In the genomic region with DNA sequence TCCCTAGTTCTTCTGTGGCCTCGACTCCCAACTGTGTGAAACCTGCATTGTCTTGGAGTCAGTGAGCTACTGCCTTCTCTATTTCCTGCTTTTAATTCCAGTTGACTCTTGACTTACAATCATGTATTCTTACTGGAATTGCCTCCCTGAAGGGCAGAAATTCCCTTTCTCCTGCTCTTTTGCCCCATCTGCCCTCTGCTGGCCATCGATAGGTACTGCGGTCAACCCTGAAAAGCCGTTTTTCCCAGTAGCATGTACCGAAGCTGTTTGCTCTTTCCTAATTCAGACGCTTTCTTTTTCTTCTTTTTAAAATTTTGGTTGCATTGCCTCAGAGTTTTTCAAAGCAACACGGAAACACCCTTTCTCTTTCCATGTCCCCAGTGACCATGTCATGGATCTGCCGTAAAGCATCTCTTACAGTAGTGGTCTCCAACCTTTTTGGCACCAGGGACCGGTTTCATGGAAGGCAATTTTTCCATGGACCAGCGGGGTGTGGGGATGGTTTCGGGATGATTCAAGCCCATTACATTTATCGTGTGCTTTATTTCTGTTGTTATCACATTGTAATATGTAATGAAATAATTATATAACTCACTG, we compare ENCODE assay signal across 8 cellular contexts.
DNase-seq lines count a peak whose midpoint lies in the region; ATAC-seq and TF ChIP-seq lines count a peak whose summit lies in the region.

No MANE protein-coding gene starts in this region.

- ATAC-seq in sciatic nerve, result peak; percentile 70
- no peak for ATAC-seq in GM21360 (IDR thresholded peaks at IDR 0.05; ENCODE audit: unreplicated experiment)
- no peak for ATAC-seq in GM19035 (IDR thresholded peaks at IDR 0.05; ENCODE audit: unreplicated experiment)

- no peak overlapping the region for H3K27ac ChIP-seq in right atrium auricular region

- no peaks in the 10 kb centered on the region for H3K9me3 ChIP-seq in right atrium auricular region

- no peaks in the 10 kb centered on the region for H3K36me3 ChIP-seq in right atrium auricular region

- H3K27me3 ChIP-seq in right atrium auricular region, result no peaks in the 10 kb centered on the region

- DNase-seq in DMS114 treated with DMSO at 0.1 percent for 48 hours (lab: John Stamatoyannopoulos, UW; ENCODE audit: unreplicated experiment), result peak; percentile 55
- peak; percentile 28 for DNase-seq in HS-5 (ENCODE audit: low read depth)
- DNase-seq in RPMI8226, result peak; percentile 55
- peak; percentile 29 for DNase-seq in amniotic stem cell (lab: John Stamatoyannopoulos, UW)
- no peak for DNase-seq in right atrium auricular region (ENCODE audit: low spot score)
- DNase-seq in sciatic nerve (ENCODE audit: low spot score), result peak; percentile 69

- peak overlapping the region in 1 of 2 donors; percentile 33 for H3K4me3 ChIP-seq in right atrium auricular region

- peak; percentile 90 to 97 for TF ChIP-seq CTCF in right atrium auricular region (IDR thresholded peaks at IDR 0.05)

- intact Hi-C loops in sciatic nerve (cut with DNase I), result loop anchor here (10.0 kb wide), 1 partner anchor 138 kb away; no protein-coding TSS in a partner anchor

- H3K4me1 ChIP-seq in right atrium auricular region, result peaks cover 0 to 5% of the 10 kb centered on the region in 2 donors
